ENCODE assay signal across 9 cellular contexts in the genomic region with DNA sequence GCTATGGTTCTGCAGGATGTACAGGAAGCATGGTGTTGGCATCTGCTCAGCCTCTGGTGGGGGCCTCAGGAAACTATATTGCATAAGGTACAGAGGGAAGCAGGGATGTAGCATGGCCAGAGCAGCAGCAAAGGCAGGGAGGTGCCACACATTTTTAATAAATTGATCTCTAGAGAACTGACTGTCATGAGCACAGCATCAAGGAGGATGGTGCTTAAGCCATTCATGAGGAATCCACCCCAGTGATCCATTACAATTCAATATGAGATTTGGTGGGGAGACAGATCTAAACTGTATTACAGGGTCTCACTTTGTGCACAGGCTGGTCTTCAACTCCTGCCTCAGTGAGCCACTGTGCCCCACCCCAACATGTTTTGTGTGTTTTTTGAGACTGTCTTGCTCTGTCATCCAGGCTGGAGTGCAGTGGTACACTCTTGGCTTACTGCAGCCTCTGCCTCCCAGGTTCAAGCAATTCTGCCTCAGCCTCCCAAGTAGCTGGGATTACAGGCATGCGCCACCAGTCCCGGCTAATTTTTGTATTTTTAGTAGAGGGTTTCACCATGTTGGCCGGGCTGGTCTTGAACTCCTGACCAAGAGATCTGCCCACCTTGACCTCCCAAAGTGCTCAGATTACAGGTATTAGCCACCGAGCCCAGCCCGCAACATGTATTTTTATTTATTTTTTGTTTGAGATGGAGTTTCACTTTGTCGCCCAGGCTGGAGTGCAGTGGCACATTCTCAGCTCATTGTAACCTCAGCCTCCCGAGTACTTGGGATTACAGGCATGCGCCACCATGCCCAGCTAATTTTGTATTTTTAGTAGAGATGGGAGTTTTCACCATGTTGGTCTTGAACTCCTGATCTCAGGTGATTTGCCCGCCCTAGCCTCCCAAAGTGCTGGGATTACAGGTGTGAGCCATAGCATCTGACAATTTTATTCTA. TPM values are rescaled to one million over a fixed set of nuclear protein-coding genes. Genes with fewer than 3 reads are reported as not detected.
DNase-seq lines count a peak whose midpoint lies in the region; ATAC-seq and TF ChIP-seq lines count a peak whose summit lies in the region.
"Had no signal": no experiment of that assay in that cellular context is flagged by ENCODE, and none has a peak within 500 bp of the region (broad histone marks: within the 10 kb centered on the region; RNA-seq: fewer than 3 reads in every experiment).

No MANE protein-coding gene starts in this region.

- H3K4me3 ChIP-seq in A673 (ENCODE audit: low read depth, low read length, poor library complexity, severe bottlenecking) (peak overlapping the region; percentile 74), HAP-1 (peak overlapping the region; percentile 100)

- no peak for ATAC-seq in activated naive CD8-positive, alpha-beta T cell treated with anti-CD3 and anti-CD28 coated beads, Interleukin-2, amount 10 ng/mL, durations not matched to agents 7 days and 5 days (ENCODE audit: low read depth)
- ATAC-seq in GM19035 (IDR thresholded peaks at IDR 0.05; ENCODE audit: unreplicated experiment) (no peak), HG03159 (IDR thresholded peaks at IDR 0.05; ENCODE audit: unreplicated experiment) (no peak)

- H3K36me3 Mint-ChIP-seq in activated naive CD8-positive, alpha-beta T cell treated with anti-CD3 and anti-CD28 coated beads, Interleukin-2, amount 10 ng/mL, durations not matched to agents 7 days and 5 days, result peaks cover 50% of the 10 kb centered on the region

- TF ChIP-seq CTCF in A673 (conservative IDR thresholded peaks at IDR 0.05; ENCODE audit: low read depth, low read length), result no peak

- no peaks in the 10 kb centered on the region for H3K9me3 ChIP-seq in A673 (ENCODE audit: low read depth, low read length, poor library complexity, severe bottlenecking)
- no peaks in the 10 kb centered on the region for H3K9me3 ChIP-seq in HAP-1

- POLR2A ChIA-PET in A673 (lab: Charles Lee; ENCODE audit: low non-redundant PET), result no interaction called here
- POLR2A ChIA-PET in activated naive CD8-positive, alpha-beta T cell treated with anti-CD3 and anti-CD28 coated beads, Interleukin-2, amount 10 ng/mL, durations not matched to agents 7 days and 5 days (lab: Charles Lee), result interaction anchor here (0.6 to 3.0 kb wide), 7 partner anchors 11 to 297 kb away, joined by 3 to 30 read pairs (median 4); a partner anchor contains a TSS

- intact Hi-C loops in A673 (cut with micrococcal nuclease; ENCODE audit: unreplicated experiment), result no loop called here

- no peak overlapping the region for H3K27ac ChIP-seq in A673 (ENCODE audit: low read depth, low read length, poor library complexity, severe bottlenecking)

- CTCF ChIA-PET in A673 (lab: Charles Lee), result no interaction called here

- peak overlapping the region; percentile 93 for H3K27ac Mint-ChIP-seq in activated naive CD8-positive, alpha-beta T cell treated with anti-CD3 and anti-CD28 coated beads, Interleukin-2, amount 10 ng/mL, durations not matched to agents 7 days and 5 days

- H3K36me3 ChIP-seq in A673 (ENCODE audit: insufficient read depth, low read length, poor library complexity, severe bottlenecking), result peaks cover 54% of the 10 kb centered on the region
- H3K36me3 ChIP-seq in HAP-1 (replicated peaks), result peaks cover 70% of the 10 kb centered on the region

- H3K9me3 Mint-ChIP-seq in activated naive CD8-positive, alpha-beta T cell treated with anti-CD3 and anti-CD28 coated beads, Interleukin-2, amount 10 ng/mL, durations not matched to agents 7 days and 5 days, result no peaks in the 10 kb centered on the region

- peaks cover 17% of the 10 kb centered on the region for H3K4me1 ChIP-seq in A673 (ENCODE audit: insufficient read depth, low read length, poor library complexity, severe bottlenecking)
- H3K4me1 ChIP-seq in HAP-1, result peaks cover 15% of the 10 kb centered on the region

- no peaks in the 10 kb centered on the region for H3K27me3 ChIP-seq in A673 (replicated peaks; ENCODE audit: insufficient read depth, low read depth, low read length, poor library complexity)
- H3K27me3 ChIP-seq in HAP-1 (ENCODE audit: low read depth), result no peaks in the 10 kb centered on the region

- BruUV-seq in A673 (replicated peaks; lab: Mats Ljungman, UMichigan), result no TSS peak

- in situ Hi-C loops in HAP-1 (cut with MboI; ENCODE audit: low sequenced_read_pairs), result no loop called here

- no peaks in the 10 kb centered on the region for H3K27me3 Mint-ChIP-seq in activated naive CD8-positive, alpha-beta T cell treated with anti-CD3 and anti-CD28 coated beads, Interleukin-2, amount 10 ng/mL, durations not matched to agents 7 days and 5 days

- peaks cover 31% of the 10 kb centered on the region for H3K4me1 Mint-ChIP-seq in activated naive CD8-positive, alpha-beta T cell treated with anti-CD3 and anti-CD28 coated beads, Interleukin-2, amount 10 ng/mL, durations not matched to agents 7 days and 5 days

- peak overlapping the region; percentile 84 for H3K4me3 Mint-ChIP-seq in activated naive CD8-positive, alpha-beta T cell treated with anti-CD3 and anti-CD28 coated beads, Interleukin-2, amount 10 ng/mL, durations not matched to agents 7 days and 5 days

- DNase-seq in A673 (ENCODE audit: low spot score), result no peak
- DNase-seq in HAP-1 (ENCODE audit: low spot score in 2 of 2), result no peak
- DNase-seq in activated naive CD8-positive, alpha-beta T cell treated with anti-CD3 and anti-CD28 coated beads, Interleukin-2, amount 10 ng/mL, durations not matched to agents 7 days and 5 days, result no peak
- peak; percentile 28 to 75 for DNase-seq in lung microvascular endothelial cell (ENCODE audit: low read depth in 2 of 2)
- DNase-seq in LoVo (ENCODE audit: low spot score), result no peak
- no peak for DNase-seq in HuH-7 (ENCODE audit: low spot score)
- DNase-seq: KBM-7 had no signal

RNA-seq across cellular contexts. Expression of a gene that starts 10.3 kb away (rescaled TPM):
- total RNA-seq in A673 (2021) (116 and 131 TPM in 2 replicates), lung microvascular endothelial cell (23.8 and 30.2 TPM in 2 replicates)
- 10 to 100 TPM; 49.0 to 55.7 TPM for total RNA-seq in activated naive CD8-positive, alpha-beta T cell treated with anti-CD3 and anti-CD28 coated beads, Interleukin-2, amount 10 ng/mL, durations not matched to agents 7 days and 5 days

RNA-seq across cellular contexts. Expression of a gene that starts 22.5 kb away (rescaled TPM):
- total RNA-seq in A673 (2021) (113 and 129 TPM in 2 replicates), lung microvascular endothelial cell (40.8 and 93.3 TPM in 2 replicates)
- 10 to 100 TPM; 62.2 to 63.5 TPM for total RNA-seq in activated naive CD8-positive, alpha-beta T cell treated with anti-CD3 and anti-CD28 coated beads, Interleukin-2, amount 10 ng/mL, durations not matched to agents 7 days and 5 days

RNA-seq across cellular contexts. Expression of a gene that starts 22.8 kb away (rescaled TPM):
- total RNA-seq in A673 (2021) (1.1 and 1.4 TPM in 2 replicates), lung microvascular endothelial cell (0.87 and 1.8 TPM in 2 replicates)
- 1 to 10 TPM; 3.3 to 4.5 TPM for total RNA-seq in activated naive CD8-positive, alpha-beta T cell treated with anti-CD3 and anti-CD28 coated beads, Interleukin-2, amount 10 ng/mL, durations not matched to agents 7 days and 5 days

RNA-seq across cellular contexts. Expression of a gene that starts 24.7 kb away (rescaled TPM):
- total RNA-seq in A673 (2021), result 28.5 and 34.3 TPM in 2 replicates
- total RNA-seq in activated naive CD8-positive, alpha-beta T cell treated with anti-CD3 and anti-CD28 coated beads, Interleukin-2, amount 10 ng/mL, durations not matched to agents 7 days and 5 days, result 10 to 100 TPM; 15.5 to 16.4 TPM
- 41.2 and 50.0 TPM in 2 replicates for total RNA-seq in lung microvascular endothelial cell

RNA-seq across cellular contexts. Expression of a gene that starts 31.1 kb away (rescaled TPM):
- 99.8 and 104 TPM in 2 replicates for total RNA-seq in A673 (2021)
- total RNA-seq in activated naive CD8-positive, alpha-beta T cell treated with anti-CD3 and anti-CD28 coated beads, Interleukin-2, amount 10 ng/mL, durations not matched to agents 7 days and 5 days, result 10 to 100 TPM; 89.9 to 97.9 TPM
- 29.2 and 29.8 TPM in 2 replicates for total RNA-seq in lung microvascular endothelial cell

Comparison
In these comparisons a context has a peak if more than half of its experiments do, and no peak if none do; other contexts are left out.
1. DNase-seq: peak in lung microvascular endothelial cell (2 of 2); none in A673 (single experiment), HAP-1 (0 of 2), activated naive CD8-positive, alpha-beta T cell treated with anti-CD3 and anti-CD28 coated beads, Interleukin-2, amount 10 ng/mL, durations not matched to agents 7 days and 5 days (single experiment), LoVo (single experiment) and HuH-7 (single experiment).